In the genomic region with DNA sequence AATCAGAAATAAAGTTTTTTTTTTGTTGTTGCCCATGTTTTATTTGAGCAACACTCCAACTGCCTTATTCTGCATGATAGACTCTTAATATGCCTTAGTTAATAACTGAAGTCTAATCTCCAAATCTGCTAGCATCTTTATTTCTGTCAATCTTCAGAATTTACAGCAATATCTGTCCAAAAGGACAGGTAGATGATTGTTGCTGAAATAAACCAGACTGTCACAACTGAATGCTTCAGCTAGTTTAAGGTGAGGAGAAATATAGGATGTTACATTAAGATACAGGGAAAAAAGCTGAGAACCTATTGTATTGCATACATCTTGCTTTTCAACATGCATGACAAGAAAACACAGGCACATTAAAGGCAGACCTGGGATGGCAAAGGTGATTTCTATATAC, we compare ENCODE assay signal across 24 cellular contexts.
"Had no signal": no experiment of that assay in that cellular context is flagged by ENCODE, and none has a peak within 500 bp of the region (broad histone marks: within the 10 kb centered on the region; RNA-seq: fewer than 3 reads in every experiment).

No MANE protein-coding gene starts in this region.

- H3K27ac ChIP-seq: stomach, suprapubic skin, testis, thoracic aorta, thyroid gland, tibial artery, tibial nerve, transverse colon, upper lobe of left lung, upper lobe of right lung, uterus, vagina had no signal

- H3K9me3 ChIP-seq: stomach, suprapubic skin, testis, thoracic aorta, thyroid gland, tibial artery, tibial nerve, transverse colon, upper lobe of left lung, upper lobe of right lung, uterus, vagina had no signal

- H3K36me3 ChIP-seq: stomach, suprapubic skin, thoracic aorta, thyroid gland, tibial artery, tibial nerve, transverse colon, upper lobe of left lung, upper lobe of right lung, uterus, vagina had no signal

- DNase-seq: stimulated activated CD4-positive, alpha-beta T cell treated with anti-CD3 and anti-CD28 coated beads, Interleukin-2, amount 100 ng/mL, for 48 hours; stimulated activated CD4-positive, alpha-beta T cell treated with anti-CD3 and anti-CD28 coated beads, Interleukin-4, amount 100 ng/mL, for 1 hour; stimulated activated CD4-positive, alpha-beta T cell treated with anti-CD3 and anti-CD28 coated beads, Interleukin-4, amount 100 ng/mL, for 24 hours; stimulated activated CD4-positive, alpha-beta T cell treated with anti-CD3 and anti-CD28 coated beads, Interleukin-4, amount 100 ng/mL, for 4 hours; stimulated activated CD8-positive, alpha-beta memory T cell treated with anti-CD3 and anti-CD28 coated beads, Interleukin-4, amount 100 ng/mL, for 48 hours; stimulated activated naive B cell treated with anti-CD40 and anti-IgM and Interleukin-4, amounts not matched to agents 10 μg/mL and 1 μg/mL and 100 μg/mL, for 72 hours; stimulated activated naive CD4-positive, alpha-beta T cell; stimulated activated naive CD4-positive, alpha-beta T cell treated with Interleukin-2 at 50 U/mL for 16 hours; stimulated activated naive CD8-positive, alpha-beta T cell treated with anti-CD3 and anti-CD28 coated beads, Interleukin-15, amount 100 ng/mL, for 72 hours; stimulated activated naive CD8-positive, alpha-beta T cell treated with anti-CD3 and anti-CD28 coated beads, Interleukin-15, Interleukin-2, amounts not matched to agents 100 U/mL and 50 U/mL, for 24 hours; stomach; substantia nigra; testis; thyroid gland; tibial artery; transverse colon; trophoblast cell; upper lobe of left lung; upper lobe of right lung; uterus had no signal

- H3K4me3 ChIP-seq: stomach, suprapubic skin, testis, thoracic aorta, thyroid gland, tibial artery, tibial nerve, transverse colon, upper lobe of left lung, upper lobe of right lung, uterus, vagina had no signal

- H3K27me3 ChIP-seq: stomach, suprapubic skin, testis, thyroid gland, tibial artery, tibial nerve, transverse colon, upper lobe of left lung, upper lobe of right lung, uterus, vagina had no signal
